Comparison of ENCODE assay signal across 2 cellular contexts in the genomic region with DNA sequence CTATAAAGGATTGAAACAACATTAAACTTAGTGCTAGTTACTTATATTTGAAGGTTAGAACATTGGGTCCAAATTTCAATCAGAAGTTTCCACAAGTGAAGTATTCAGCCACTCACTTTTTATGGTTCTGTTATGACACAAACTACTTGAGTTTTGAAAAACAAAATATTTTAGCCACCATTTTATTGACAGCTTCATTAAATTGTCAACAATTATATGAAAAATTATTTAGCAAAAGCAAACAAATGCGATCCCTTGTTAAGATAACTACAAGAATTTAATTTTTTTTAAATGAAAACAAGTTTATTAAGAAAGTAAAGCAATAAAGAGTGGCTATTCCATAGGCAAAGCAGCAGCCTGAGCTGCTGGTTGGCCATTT.
TF ChIP-seq lines count a peak whose summit lies in the region.

No MANE protein-coding gene starts in this region.

TF ChIP-seq in liver, 16 proteins besides CTCF, POLR2A, EP300 and RAD21:
- TF ChIP-seq JUND (IDR thresholded peaks at IDR 0.05) (peak in 1 of 2 donors; percentile 36), HNF4G (IDR thresholded peaks at IDR 0.05) (no peak)

TF ChIP-seq in HepG2, 621 proteins besides CTCF, POLR2A, EP300 and RAD21:
- TF ChIP-seq ZNF350 (CRISPR knock-in tag; IDR thresholded peaks at IDR 0.05; ENCODE audit: borderline replicate concordance, low read depth) (no peak), ZNF274 (CRISPR knock-in tag; IDR thresholded peaks at IDR 0.05) (no peak), TCF7 (IDR thresholded peaks at IDR 0.05; ENCODE audit: low read depth) (no peak), PHF8 (CRISPR knock-in tag; IDR thresholded peaks at IDR 0.05) (no peak), ZNF609 (CRISPR knock-in tag; IDR thresholded peaks at IDR 0.05; ENCODE audit: borderline replicate concordance) (no peak), ZZZ3 (CRISPR knock-in tag; IDR thresholded peaks at IDR 0.05; ENCODE audit: borderline replicate concordance) (no peak), ZBTB4 (CRISPR knock-in tag; IDR thresholded peaks at IDR 0.05; ENCODE audit: borderline replicate concordance) (no peak), CBX5 (CRISPR knock-in tag; IDR thresholded peaks at IDR 0.05; ENCODE audit: borderline replicate concordance) (no peak), FOXA1 (IDR thresholded peaks at IDR 0.05) (no peak), FOXA1 (CRISPR knock-in tag; IDR thresholded peaks at IDR 0.05) (no peak), REXO4 (CRISPR knock-in tag; IDR thresholded peaks at IDR 0.05; ENCODE audit: borderline replicate concordance) (no peak), SMAD1 (CRISPR knock-in tag; IDR thresholded peaks at IDR 0.05; ENCODE audit: borderline replicate concordance, low read depth) (no peak), ZBTB38 (CRISPR knock-in tag; IDR thresholded peaks at IDR 0.05) (no peak), ATF4 (CRISPR knock-in tag; IDR thresholded peaks at IDR 0.05) (no peak), HMG20B (CRISPR knock-in tag; conservative IDR thresholded peaks at IDR 0.05) (no peak)
- TF ChIP-seq, protein P1, sequence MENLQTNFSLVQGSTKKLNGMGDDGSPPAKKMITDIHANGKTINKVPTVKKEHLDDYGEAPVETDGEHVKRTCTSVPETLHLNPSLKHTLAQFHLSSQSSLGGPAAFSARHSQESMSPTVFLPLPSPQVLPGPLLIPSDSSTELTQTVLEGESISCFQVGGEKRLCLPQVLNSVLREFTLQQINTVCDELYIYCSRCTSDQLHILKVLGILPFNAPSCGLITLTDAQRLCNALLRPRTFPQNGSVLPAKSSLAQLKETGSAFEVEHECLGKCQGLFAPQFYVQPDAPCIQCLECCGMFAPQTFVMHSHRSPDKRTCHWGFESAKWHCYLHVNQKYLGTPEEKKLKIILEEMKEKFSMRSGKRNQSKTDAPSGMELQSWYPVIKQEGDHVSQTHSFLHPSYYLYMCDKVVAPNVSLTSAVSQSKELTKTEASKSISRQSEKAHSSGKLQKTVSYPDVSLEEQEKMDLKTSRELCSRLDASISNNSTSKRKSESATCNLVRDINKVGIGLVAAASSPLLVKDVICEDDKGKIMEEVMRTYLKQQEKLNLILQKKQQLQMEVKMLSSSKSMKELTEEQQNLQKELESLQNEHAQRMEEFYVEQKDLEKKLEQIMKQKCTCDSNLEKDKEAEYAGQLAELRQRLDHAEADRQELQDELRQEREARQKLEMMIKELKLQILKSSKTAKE (CRISPR knock-in tag; IDR thresholded peaks at IDR 0.05; ENCODE audit: borderline replicate concordance): no peak
